18 cellular contexts compared by ENCODE assay signal in the genomic region with DNA sequence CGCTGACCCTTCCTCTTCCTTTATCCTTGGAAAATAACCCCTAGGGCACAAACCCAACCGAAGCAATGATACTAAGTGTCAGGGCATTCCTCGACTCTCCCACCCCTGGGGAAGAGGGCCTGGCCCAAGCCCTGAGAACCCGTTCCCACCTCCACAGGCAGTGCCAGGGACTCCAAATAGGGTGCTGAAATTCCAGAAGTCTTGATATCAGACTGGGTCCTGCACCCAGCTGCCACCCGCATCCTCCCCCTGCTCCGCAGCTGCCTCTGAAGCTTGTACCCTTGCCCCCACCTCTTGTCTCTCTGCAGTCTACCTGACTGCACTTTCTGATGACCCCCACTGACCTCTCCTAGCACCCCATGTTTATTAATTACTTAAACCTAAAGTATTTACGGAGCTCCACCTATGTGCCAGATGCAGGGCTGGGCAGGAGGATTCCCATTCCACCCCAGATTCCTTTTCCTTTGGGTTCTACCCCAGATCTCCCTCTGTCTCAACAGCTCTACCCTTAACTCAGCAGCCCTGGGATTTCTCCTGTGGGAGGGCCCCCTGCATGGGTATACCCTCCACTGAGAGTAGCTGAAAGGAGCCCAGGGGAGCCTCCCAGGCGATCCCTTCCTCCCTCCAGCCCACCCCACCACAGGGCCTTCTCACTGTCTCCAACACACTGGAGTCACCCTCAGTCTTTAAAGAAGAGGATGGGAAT. TPM values are rescaled to one million over a fixed set of nuclear protein-coding genes. Genes with fewer than 3 reads are reported as not detected.
A peak's percentile ranks its signal among the peaks of the same experiment; 100 is the strongest.
DNase-seq lines count a peak whose midpoint lies in the region; ATAC-seq, FAIRE-seq and TF ChIP-seq lines count a peak whose summit lies in the region.
"Had no signal": no experiment of that assay in that cellular context is flagged by ENCODE, and none has a peak within 500 bp of the region (broad histone marks: within the 10 kb centered on the region; RNA-seq: fewer than 3 reads in every experiment).

No MANE protein-coding gene starts in this region.

- H3K27me3 Mint-ChIP-seq in astrocyte (ENCODE audit: low read depth, unreplicated experiment) = no peaks in the 10 kb centered on the region

- DNase-seq in astrocyte (ENCODE audit: low read depth) (no peak), right lobe of liver (no peak), thyroid gland (no peak), RCC 7860 (ENCODE audit: low spot score) (no peak)
- no peak for DNase-seq in stimulated activated CD4-positive, alpha-beta T cell treated with anti-CD3 and anti-CD28 coated beads, Interleukin-4, amount 100 ng/mL, for 1 hour
- DNase-seq: activated CD8-positive, alpha-beta memory T cell treated with anti-CD3 and anti-CD28 coated beads, Interleukin-2, amount 10 ng/mL, durations not matched to agents 7 days and 5 days; activated effector memory CD4-positive, alpha-beta T cell treated with anti-CD3 and anti-CD28 coated beads, Interleukin-2, amount 50 U/mL, for 16 hours; anterior cingulate cortex; cortex of kidney; MV-4-11; NCI-H2029 treated with DMSO at 0.1 percent for 48 hours; NCI-H69; stimulated activated CD4-positive, alpha-beta T cell treated with anti-CD3 and anti-CD28 coated beads, Interleukin-15, amount 100 ng/mL, for 24 hours; T-cell had no signal

- H4K20me1 ChIP-seq in astrocyte (ENCODE audit: insufficient read depth, low read length) = peaks cover under 1% of the 10 kb centered on the region
- H4K20me1 ChIP-seq: BLaER1 had no signal

- H3K9me3 Mint-ChIP-seq in astrocyte (ENCODE audit: unreplicated experiment) = peaks cover 3% of the 10 kb centered on the region

- H3K4me1 Mint-ChIP-seq in astrocyte (ENCODE audit: low read depth, unreplicated experiment) = peaks cover 51% of the 10 kb centered on the region

- H3K36me3 ChIP-seq in HUES48 (ENCODE audit: control insufficient read depth, insufficient read depth, low read length) (no peaks in the 10 kb centered on the region), astrocyte (ENCODE audit: insufficient read depth, low read length) (no peaks in the 10 kb centered on the region), right lobe of liver (no peaks in the 10 kb centered on the region), thyroid gland (no peaks in the 10 kb centered on the region)
- H3K36me3 ChIP-seq: BLaER1 had no signal

- no peaks in the 10 kb centered on the region for H3K27me3 ChIP-seq in HUES48 (ENCODE audit: control insufficient read depth, insufficient read depth, low read length)
- no peaks in the 10 kb centered on the region for H3K27me3 ChIP-seq in astrocyte (ENCODE audit: insufficient read depth, low read length)
- no peaks in the 10 kb centered on the region for H3K27me3 ChIP-seq in right lobe of liver
- no peaks in the 10 kb centered on the region for H3K27me3 ChIP-seq in thyroid gland

- peak overlapping the region; percentile 76 for H3K4me3 Mint-ChIP-seq in astrocyte (ENCODE audit: unreplicated experiment)
- H3K4me3 Mint-ChIP-seq: activated CD8-positive, alpha-beta memory T cell treated with anti-CD3 and anti-CD28 coated beads, Interleukin-2, amount 10 ng/mL, durations not matched to agents 7 days and 5 days; T-cell had no signal

- H3K79me2 ChIP-seq in astrocyte (ENCODE audit: insufficient read depth, low read length) = peaks cover 47% of the 10 kb centered on the region

- H3K9me3 ChIP-seq in HUES48 (ENCODE audit: control insufficient read depth, insufficient read depth, low read length) = no peaks in the 10 kb centered on the region
- no peaks in the 10 kb centered on the region for H3K9me3 ChIP-seq in astrocyte (ENCODE audit: insufficient read depth, low read depth, low read length)
- H3K9me3 ChIP-seq in right lobe of liver = no peaks in the 10 kb centered on the region
- H3K9me3 ChIP-seq in thyroid gland = no peaks in the 10 kb centered on the region

- peaks cover 37% of the 10 kb centered on the region for H3K4me1 ChIP-seq in HUES48 (ENCODE audit: control insufficient read depth, insufficient read depth, low read length)
- H3K4me1 ChIP-seq in astrocyte (ENCODE audit: insufficient read depth, low read length) = peaks cover 34% of the 10 kb centered on the region
- H3K4me1 ChIP-seq in right lobe of liver = peaks cover 0 to 32% (median 13%) of the 10 kb centered on the region in 4 donors
- H3K4me1 ChIP-seq in thyroid gland = peaks cover 20 to 24% of the 10 kb centered on the region in 2 donors
- H3K4me1 ChIP-seq: BLaER1 had no signal

- ATAC-seq in right lobe of liver = no peak
- ATAC-seq in GM19452 (IDR thresholded peaks at IDR 0.05; ENCODE audit: unreplicated experiment) = no peak
- ATAC-seq: activated CD8-positive, alpha-beta memory T cell treated with anti-CD3 and anti-CD28 coated beads, Interleukin-2, amount 10 ng/mL, durations not matched to agents 7 days and 5 days; esophagus mucosa; T-cell had no signal

- H3K27ac ChIP-seq in HUES48 (ENCODE audit: low read depth, low read length) (peak overlapping the region; percentile 97), astrocyte (ENCODE audit: low read depth, low read length) (peak overlapping the region; percentile 74), right lobe of liver (peak overlapping the region; percentile 88 to 95 (median 94)), thyroid gland (peak overlapping the region in 2 of 3 donors; percentile 66 to 94)
- H3K27ac ChIP-seq: BLaER1 had no signal

- intact Hi-C loops in right lobe of liver (cut with DNase I) (no loop called here), thyroid gland (cut with DNase I) (no loop called here)

- H3K4me2 ChIP-seq in astrocyte (ENCODE audit: low read length) = peak overlapping the region; percentile 78
- H3K4me2 ChIP-seq: BLaER1 had no signal

- TF ChIP-seq CTCF in astrocyte (IDR thresholded peaks at IDR 0.05; ENCODE audit: insufficient read depth, low read depth, low read length) = no peak
- TF ChIP-seq CTCF in right lobe of liver (IDR thresholded peaks at IDR 0.05) = no peak
- no peak for TF ChIP-seq CTCF in thyroid gland (IDR thresholded peaks at IDR 0.05)

- H3K27ac Mint-ChIP-seq in astrocyte (ENCODE audit: unreplicated experiment) = peak overlapping the region; percentile 100
- H3K27ac Mint-ChIP-seq: activated CD8-positive, alpha-beta memory T cell treated with anti-CD3 and anti-CD28 coated beads, Interleukin-2, amount 10 ng/mL, durations not matched to agents 7 days and 5 days; T-cell had no signal

- FAIRE-seq in astrocyte (lab: Jason Lieb, UNC) = no peak
- FAIRE-seq in RCC 7860 (lab: Jason Lieb, UNC) = no peak

- TF ChIP-seq POLR2A in right lobe of liver (IDR thresholded peaks at IDR 0.05) = no peak
- TF ChIP-seq POLR2A in thyroid gland (IDR thresholded peaks at IDR 0.05) = no peak

- no peak overlapping the region for H2AFZ ChIP-seq in astrocyte (ENCODE audit: low read depth, low read length)

- H3K4me3 ChIP-seq in HUES48 (ENCODE audit: low read depth, low read length) (0 out of 2 replicates have a peak overlapping the region, but pooled peaks have one; percentile 10), astrocyte (ENCODE audit: insufficient read depth, low read depth, low read length) (no peak overlapping the region), right lobe of liver (no peak overlapping the region), thyroid gland (replicated peaks in 1 of 3) (no peak overlapping the region)
- H3K4me3 ChIP-seq: BLaER1 had no signal

- H3K9ac ChIP-seq in HUES48 (ENCODE audit: low read depth, low read length) (0 out of 2 replicates have a peak overlapping the region, but pooled peaks have one; percentile 2), astrocyte (ENCODE audit: low read length) (peak overlapping the region; percentile 69)
- H3K9ac ChIP-seq: BLaER1 had no signal

- WGBS in right lobe of liver (ENCODE audit: insufficient coverage, low coverage, low lambda C conversion rate, missing lambda C conversion rate) = 73% methylated on average over 3 of the region's 8 CpGs
- 86 to 92% methylated on average over 8 of the region's 8 CpGs for WGBS in thyroid gland, 2 donors

- H3K36me3 Mint-ChIP-seq in astrocyte (ENCODE audit: low read depth, unreplicated experiment) = peaks cover 6% of the 10 kb centered on the region
- H3K36me3 Mint-ChIP-seq: activated CD8-positive, alpha-beta memory T cell treated with anti-CD3 and anti-CD28 coated beads, Interleukin-2, amount 10 ng/mL, durations not matched to agents 7 days and 5 days; T-cell had no signal

RNA-seq across cellular contexts. Expression of a gene that starts 4.1 kb away (rescaled TPM):
- total RNA-seq in astrocyte (1,741 and 1,989 TPM in 2 replicates), right lobe of liver (1,000 to 10,000 TPM in 2 of 6 experiments, 100 to 1,000 TPM in 4; 148 to 1,377 (median 478) TPM), thyroid gland (100 to 1,000 TPM; 389 to 648 (median 540) TPM)

RNA-seq across cellular contexts. Expression of a gene that starts 40.0 kb away (rescaled TPM):
- 2,321 and 2,570 TPM in 2 replicates for total RNA-seq in astrocyte
- total RNA-seq in right lobe of liver = 1,000 to 10,000 TPM in 1 of 6 experiments, 100 to 1,000 TPM in 5; 149 to 1,003 (median 436) TPM
- total RNA-seq in thyroid gland = 1,000 to 10,000 TPM in 1 of 4 donors, 100 to 1,000 TPM in 3; 364 to 1,037 (median 698) TPM
